ENCODE assay signal across 8 cellular contexts in genomic region chr1:93177991-93178390, GRCh38. TPM values are rescaled to one million over a fixed set of nuclear protein-coding genes. Genes with fewer than 3 reads are reported as not detected.
DNase-seq lines count a peak whose midpoint lies in the region; TF ChIP-seq lines count a peak whose summit lies in the region.

No MANE protein-coding gene starts in this region.

- no peak overlapping the region for H2AFZ ChIP-seq in neural progenitor cell (replicated peaks)

- H3K4me1 ChIP-seq in Caco-2, result peaks cover 7% of the 10 kb centered on the region
- H3K4me1 ChIP-seq in neural progenitor cell, result peaks cover 9% of the 10 kb centered on the region

- CTCF ChIA-PET in Caco-2 (lab: Charles Lee), result no interaction called here

- peaks cover 21% of the 10 kb centered on the region for H3K36me3 Mint-ChIP-seq in Caco-2 (ENCODE audit: insufficient read depth, unreplicated experiment)
- H3K36me3 Mint-ChIP-seq in neural progenitor cell, result peaks cover 3% of the 10 kb centered on the region

- no TSS peak for BruUV-seq in Caco-2 (replicated peaks; lab: Mats Ljungman, UMichigan)

- H3K27ac Mint-ChIP-seq in Caco-2 (ENCODE audit: unreplicated experiment) (peak overlapping the region; percentile 96), neural progenitor cell (no peak overlapping the region)

- H3K79me2 ChIP-seq in neural progenitor cell (ENCODE audit: low read depth), result peaks cover 89% of the 10 kb centered on the region

- H3K36me3 ChIP-seq in Caco-2 (ENCODE audit: control insufficient read depth, insufficient read depth, low read length) (no peaks in the 10 kb centered on the region), MG63 (peaks cover 31% of the 10 kb centered on the region), neural progenitor cell (no peaks in the 10 kb centered on the region)

- H3K4me3 Mint-ChIP-seq in Caco-2 (ENCODE audit: unreplicated experiment), result peak overlapping the region; percentile 97
- peak overlapping the region; percentile 91 for H3K4me3 Mint-ChIP-seq in neural progenitor cell

- no peak overlapping the region for H3K4me3 ChIP-seq in Caco-2 (ENCODE audit: low read depth, low read length)
- H3K4me3 ChIP-seq in MG63, result peak overlapping the region; percentile 82
- peak overlapping the region in 55 of 59 donors; percentile 4 to 99 (median 89) for H3K4me3 ChIP-seq in dorsolateral prefrontal cortex
- H3K4me3 ChIP-seq in neural progenitor cell, result peak overlapping the region; percentile 95

- peaks cover 16% of the 10 kb centered on the region for H3F3A ChIP-seq in neural progenitor cell (ENCODE audit: low read depth)

- H3K27me3 ChIP-seq in Caco-2 (replicated peaks; ENCODE audit: control insufficient read depth, insufficient read depth, low read length) (no peaks in the 10 kb centered on the region), MG63 (no peaks in the 10 kb centered on the region), dorsolateral prefrontal cortex (no peaks in the 10 kb centered on the region), neural progenitor cell (no peaks in the 10 kb centered on the region)

- peak overlapping the region; percentile 85 for H3K4me2 ChIP-seq in neural progenitor cell

- no peaks in the 10 kb centered on the region for H3K9me3 ChIP-seq in Caco-2
- no peaks in the 10 kb centered on the region for H3K9me3 ChIP-seq in MG63
- H3K9me3 ChIP-seq in neural progenitor cell (ENCODE audit: low read depth), result no peaks in the 10 kb centered on the region

- H3K4me1 Mint-ChIP-seq in Caco-2 (ENCODE audit: low read depth, unreplicated experiment) (peaks cover 8% of the 10 kb centered on the region), neural progenitor cell (peaks cover 24% of the 10 kb centered on the region)

- H4K20me1 ChIP-seq in neural progenitor cell (ENCODE audit: low read depth), result peaks cover 9% of the 10 kb centered on the region

- POLR2A ChIA-PET in Caco-2 (lab: Charles Lee), result interaction anchor here (0.7 kb wide), 1 partner anchor 458 kb away, joined by 8 read pairs; no protein-coding TSS in a partner anchor

- H3K27me3 Mint-ChIP-seq in Caco-2 (ENCODE audit: insufficient read depth, unreplicated experiment), result no peaks in the 10 kb centered on the region
- peaks cover 2% of the 10 kb centered on the region for H3K27me3 Mint-ChIP-seq in neural progenitor cell (ENCODE audit: insufficient read depth, low read depth)

- no peak overlapping the region for H3K27ac ChIP-seq in dorsolateral prefrontal cortex
- no peak overlapping the region for H3K27ac ChIP-seq in neural progenitor cell

- DNase-seq in Caco-2 (no peak), MG63 (no peak), dorsolateral prefrontal cortex (no peak), neural progenitor cell (ENCODE audit: low spot score) (no peak), NCI-H1417 treated with DMSO at 0.1 percent for 48 hours (lab: John Stamatoyannopoulos, UW) (no peak), DMS53 (lab: John Stamatoyannopoulos, UW) (no peak), HuH-7.5 (ENCODE audit: low spot score) (no peak), LoVo (ENCODE audit: low spot score) (no peak)

- intact Hi-C loops in Caco-2 (cut with micrococcal nuclease; ENCODE audit: unreplicated experiment) (no loop called here), dorsolateral prefrontal cortex (cut with DNase I) (no loop called here)

- no peak overlapping the region for H3K9ac ChIP-seq in neural progenitor cell

- H3K9me3 Mint-ChIP-seq in Caco-2 (ENCODE audit: unreplicated experiment) (no peaks in the 10 kb centered on the region), neural progenitor cell (no peaks in the 10 kb centered on the region)

- TF ChIP-seq CTCF in Caco-2 (IDR thresholded peaks at IDR 0.05; ENCODE audit: insufficient read depth in 1 of 2, low read depth in 1 of 2, low read length in 1 of 2, severe bottlenecking in 1 of 2, unreplicated experiment in 1 of 2) (no peak), dorsolateral prefrontal cortex (IDR thresholded peaks at IDR 0.05 in 54 of 56, conservative IDR thresholded peaks at IDR 0.05 in 2 of 56; ENCODE audit: low read depth in 1 of 56, partially characterized antibody in 56 of 56) (no peak), neural progenitor cell (IDR thresholded peaks at IDR 0.05) (no peak)

RNA-seq across cellular contexts. Expression of gene TMED5, which starts 2.2 kb away (rescaled TPM):
- total RNA-seq in Caco-2 (2022) (50.0 and 52.6 TPM in 2 replicates), dorsolateral prefrontal cortex (10 to 100 TPM; 21.5 to 56.2 (median 36.2) TPM), neural progenitor cell (ENCODE audit: low replicate concordance) (25.1 and 34.3 TPM in 2 replicates)
- total RNA-seq in MG63 (2014; rRNA removed; shearing (Covaris generic); ENCODE audit: low replicate concordance), result 5.8 and 6.0 TPM in 2 replicates

RNA-seq across cellular contexts. Expression of gene CCDC18, which starts 2.5 kb away (rescaled TPM):
- total RNA-seq in Caco-2 (2022), result 7.1 and 10.3 TPM in 2 replicates
- total RNA-seq in MG63 (2014; rRNA removed; shearing (Covaris generic); ENCODE audit: low replicate concordance), result 5.5 and 42.1 TPM in 2 replicates
- 10 to 100 TPM in 1 of 120 experiments, 1 to 10 TPM in 119; 1.3 to 14.1 (median 4.1) TPM for total RNA-seq in dorsolateral prefrontal cortex
- total RNA-seq in neural progenitor cell (ENCODE audit: low replicate concordance), result 35.2 and 54.4 TPM in 2 replicates
